ENCODE assay signal across 21 cellular contexts in the genomic region with DNA sequence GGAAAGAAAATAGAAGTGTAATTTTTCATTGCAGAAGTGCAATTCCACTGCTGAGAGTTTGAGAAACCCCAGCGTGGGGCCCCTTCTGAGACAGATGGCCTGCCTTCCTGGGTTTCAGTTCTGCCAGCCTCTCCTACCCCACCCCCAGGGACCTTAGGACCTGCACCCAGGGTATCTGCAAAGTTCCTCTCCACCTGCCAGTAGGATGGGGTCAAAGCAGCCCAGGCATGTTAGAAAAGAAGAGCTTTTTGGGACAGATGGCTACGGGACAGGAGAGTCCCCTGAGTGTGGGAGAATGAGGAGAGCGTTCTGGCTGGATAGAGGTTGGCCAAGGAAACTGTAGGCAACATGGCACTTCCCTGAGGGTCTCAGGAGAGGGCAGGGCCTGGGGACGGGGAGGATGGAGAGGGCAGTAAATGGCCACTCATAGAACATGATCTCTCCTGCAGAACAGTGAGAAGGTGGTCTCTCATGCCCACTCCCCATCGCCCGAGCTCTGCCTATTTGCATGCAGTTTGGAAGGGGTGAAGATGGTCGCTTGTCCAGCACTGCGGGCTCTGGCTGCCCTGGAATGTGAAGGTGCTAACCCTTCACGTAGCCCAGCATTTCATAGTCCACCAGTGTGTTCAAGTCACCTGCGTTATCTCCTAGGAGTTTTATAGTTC. TPM values are rescaled to one million over a fixed set of nuclear protein-coding genes. Genes with fewer than 3 reads are reported as not detected.
DNase-seq lines count a peak whose midpoint lies in the region; ATAC-seq and TF ChIP-seq lines count a peak whose summit lies in the region.
"Had no signal": no experiment of that assay in that cellular context is flagged by ENCODE, and none has a peak within 500 bp of the region (broad histone marks: within the 10 kb centered on the region; RNA-seq: fewer than 3 reads in every experiment).

No MANE protein-coding gene starts in this region.

- H3K4me3 ChIP-seq in HL-60 (replicated peaks; ENCODE audit: insufficient read depth, low read length), result peak overlapping the region; percentile 42
- H3K4me3 ChIP-seq: A549, GM23248 had no signal

- no peaks in the 10 kb centered on the region for H3K27me3 ChIP-seq in HL-60 (ENCODE audit: insufficient read depth, poor library complexity, severe bottlenecking)

- H3K27ac ChIP-seq in HL-60 (replicated peaks), result no peak overlapping the region
- H3K27ac ChIP-seq: A549, GM23248 had no signal

- ATAC-seq in omental fat pad (ENCODE audit: low FRiP score), result no peak
- ATAC-seq: A549, HCT116 had no signal

- DNase-seq in SIG-M5 treated with dmso at 0.1 percent for 504 hours (lab: John Stamatoyannopoulos, UW; ENCODE audit: unreplicated experiment) (peak; percentile 63), SIG-M5 (lab: John Stamatoyannopoulos, UW) (no peak), HL-60 (ENCODE audit: low read depth in 1 of 2, low spot score in 1 of 2) (peak in 1 of 2 experiments; percentile 9), RPMI8226 (peak; percentile 23), mesenteric fat pad (ENCODE audit: low spot score) (peak; percentile 81), 8988T (no peak), omental fat pad (ENCODE audit: low spot score) (no peak), NAMALWA (ENCODE audit: low spot score) (no peak)
- DNase-seq: CD4-positive, alpha-beta memory T cell; GF-D8; GM23248; NCI-H1092 treated with DMSO at 0.1 percent for 48 hours; NCI-H1694; NCI-H82; OCI-M1; SK-N-SH had no signal

- TF ChIP-seq CTCF in HL-60 (IDR thresholded peaks at IDR 0.05; ENCODE audit: insufficient read depth, low read length) (no peak), omental fat pad (IDR thresholded peaks at IDR 0.05) (no peak)

RNA-seq across cellular contexts. Expression of a gene that starts 0.3 kb away (rescaled TPM):
- total RNA-seq in mesenteric fat pad (not detected), omental fat pad (not detected)
- total RNA-seq: GM23248, HT1080, LHCN-M2, NCI-H460 had no signal

RNA-seq across cellular contexts. Expression of a gene that starts 5.3 kb away (rescaled TPM):
- total RNA-seq in mesenteric fat pad (not detected), omental fat pad (under 1 TPM in 1 of 4 donors, not detected in 3; 0.19 TPM)
- total RNA-seq: CD4-positive, alpha-beta memory T cell; GM23248; HT1080; LHCN-M2; NCI-H460 had no signal

RNA-seq across cellular contexts. Expression of a gene that starts 53.5 kb away (rescaled TPM):
- total RNA-seq in mesenteric fat pad (170 TPM), omental fat pad (100 to 1,000 TPM; 182 to 443 (median 319) TPM)

Comparison
In these comparisons a context has a peak if more than half of its experiments do, and no peak if none do; other contexts are left out.
1. DNase-seq: peak in SIG-M5 treated with dmso at 0.1 percent for 504 hours (single experiment), RPMI8226 (single experiment) and mesenteric fat pad (single experiment); none in SIG-M5 (single experiment), 8988T (single experiment), omental fat pad (single experiment) and NAMALWA (single experiment).